ENCODE assay signal across 21 cellular contexts in genomic region chr15:57385923-57386390, GRCh38. TPM values are rescaled to one million over a fixed set of nuclear protein-coding genes. Genes with fewer than 3 reads are reported as not detected.
DNase-seq lines count a peak whose midpoint lies in the region; ATAC-seq, FAIRE-seq and TF ChIP-seq lines count a peak whose summit lies in the region.
"Had no signal": no experiment of that assay in that cellular context is flagged by ENCODE, and none has a peak within 500 bp of the region (broad histone marks: within the 10 kb centered on the region; RNA-seq: fewer than 3 reads in every experiment).

No MANE protein-coding gene starts in this region.

- H3K9ac ChIP-seq in iPS-18a (ENCODE audit: low read length) = peak overlapping the region; percentile 73

- H3K4me3 Mint-ChIP-seq in WTC11 = peak overlapping the region; percentile 74
- H3K4me3 Mint-ChIP-seq: B cell; CD4-positive, alpha-beta T cell had no signal

- H3K4me1 Mint-ChIP-seq in WTC11 = peaks cover 94% of the 10 kb centered on the region
- H3K4me1 Mint-ChIP-seq: B cell had no signal

- DNase-seq in HAP-1 (ENCODE audit: low spot score in 2 of 2) (peak; percentile 63 to 81), WTC11 (ENCODE audit: low spot score) (peak; percentile 38), urothelium cell line (ENCODE audit: low spot score) (no peak)
- DNase-seq: Calu3; CD4-positive, alpha-beta T cell; DMS79; GF-D8; MG63; NCI-H1092 treated with DMSO at 0.1 percent for 48 hours; NCI-H1694 treated with DMSO at 0.1 percent for 48 hours; NCI-H446; NCI-H748 treated with DMSO at 0.1 percent for 48 hours; Peyer's patch; SIG-M5 had no signal

- H3K36me3 ChIP-seq in HAP-1 (replicated peaks) = no peaks in the 10 kb centered on the region
- H3K36me3 ChIP-seq in iPS-18a (ENCODE audit: control insufficient read depth, low read depth, low read length) = no peaks in the 10 kb centered on the region
- H3K36me3 ChIP-seq: MG63, Peyer's patch had no signal

- ATAC-seq in WTC11 (peak; percentile 68), HG03520 (IDR thresholded peaks at IDR 0.05; ENCODE audit: unreplicated experiment) (no peak), GM21423 (IDR thresholded peaks at IDR 0.05; ENCODE audit: unreplicated experiment) (no peak), GM21619 (IDR thresholded peaks at IDR 0.05; ENCODE audit: unreplicated experiment) (no peak)

- H3K9me3 ChIP-seq in HAP-1 (no peaks in the 10 kb centered on the region), iPS-18a (ENCODE audit: control insufficient read depth, low read depth, low read length) (no peaks in the 10 kb centered on the region)
- H3K9me3 ChIP-seq: MG63, Peyer's patch had no signal

- H3K27me3 ChIP-seq in HAP-1 (ENCODE audit: low read depth) = no peaks in the 10 kb centered on the region
- no peaks in the 10 kb centered on the region for H3K27me3 ChIP-seq in iPS-18a (ENCODE audit: control insufficient read depth, insufficient read depth, low read length)
- H3K27me3 ChIP-seq: MG63, Peyer's patch had no signal

- in situ Hi-C loops in HAP-1 (cut with MboI; ENCODE audit: low sequenced_read_pairs) = no loop called here

- H3K4me3 ChIP-seq in HAP-1 (no peak overlapping the region), iPS-18a (ENCODE audit: low read length) (peak overlapping the region; percentile 67)
- H3K4me3 ChIP-seq: MG63, Peyer's patch had no signal

- peaks cover 4% of the 10 kb centered on the region; the same call in 1 of the 2 replicates for H3K36me3 Mint-ChIP-seq in WTC11

- CTCF ChIA-PET in WTC11 (lab: Charles Lee) = interaction anchor here (0.7 to 3.9 kb wide), 7 partner anchors 9 to 156 kb away, joined by 3 to 13 read pairs (median 8); partner anchors contain the start of gene CGNL1

- H3K27ac Mint-ChIP-seq in WTC11 = peak overlapping the region; percentile 97
- H3K27ac Mint-ChIP-seq: B cell; CD4-positive, alpha-beta T cell had no signal

- no peaks in the 10 kb centered on the region for H3K9me3 Mint-ChIP-seq in WTC11

- peak overlapping the region; percentile 32 for H3K27ac ChIP-seq in iPS-18a (ENCODE audit: low read length)
- H3K27ac ChIP-seq: HL-60, Peyer's patch had no signal

- H3K27me3 Mint-ChIP-seq in WTC11 (ENCODE audit: low read depth) = no peaks in the 10 kb centered on the region

- H3K4me1 ChIP-seq in HAP-1 = peaks cover 51% of the 10 kb centered on the region
- H3K4me1 ChIP-seq in iPS-18a (ENCODE audit: control insufficient read depth, low read depth, low read length) = peaks cover 64% of the 10 kb centered on the region

- no peak for TF ChIP-seq CTCF in WTC11 (IDR thresholded peaks at IDR 0.05)

- POLR2A ChIA-PET in WTC11 (lab: Charles Lee) = interaction anchor here (1.6 kb wide), 1 partner anchor 10 kb away, joined by 8 read pairs; the partner anchor contains the start of gene CGNL1

- FAIRE-seq in urothelium cell line (lab: Jason Lieb, UNC) = peak; percentile 92
- FAIRE-seq: H54 had no signal

TF ChIP-seq in WTC11, 78 proteins besides CTCF, POLR2A, EP300 and RAD21 (continues in another document):
- no peak for TF ChIP-seq ZNF281 (CRISPR knock-in tag; IDR thresholded peaks at IDR 0.05)
- no peak for TF ChIP-seq MXD4 (CRISPR knock-in tag; IDR thresholded peaks at IDR 0.05; ENCODE audit: borderline replicate concordance)
- TF ChIP-seq FOXK1 (CRISPR knock-in tag; IDR thresholded peaks at IDR 0.05) = peak; percentile 48; the same call in 1 of the 2 replicates
- TF ChIP-seq FOXP4 (CRISPR knock-in tag; IDR thresholded peaks at IDR 0.05) = no peak; the same call in 1 of the 2 replicates
- TF ChIP-seq IRF1 (CRISPR knock-in tag; IDR thresholded peaks at IDR 0.05) = no peak
- TF ChIP-seq ZNF219 (CRISPR knock-in tag; IDR thresholded peaks at IDR 0.05; ENCODE audit: borderline replicate concordance) = no peak
- TF ChIP-seq SOX15 (CRISPR knock-in tag; IDR thresholded peaks at IDR 0.05) = no peak
- no peak for TF ChIP-seq ZNF396 (CRISPR knock-in tag; IDR thresholded peaks at IDR 0.05; ENCODE audit: borderline replicate concordance)
- no peak for TF ChIP-seq TEAD1 (CRISPR knock-in tag; IDR thresholded peaks at IDR 0.05)
- no peak for TF ChIP-seq AR (CRISPR knock-in tag; IDR thresholded peaks at IDR 0.05)
- TF ChIP-seq NFATC4 (CRISPR knock-in tag; IDR thresholded peaks at IDR 0.05) = no peak
- TF ChIP-seq E2F1 (CRISPR knock-in tag; IDR thresholded peaks at IDR 0.05) = no peak
- peak; percentile 55; the same call in 1 of the 2 replicates for TF ChIP-seq ZNF121 (CRISPR knock-in tag; IDR thresholded peaks at IDR 0.05)
- 0 out of 2 replicates have a peak, but pooled peaks have one; percentile 66 for TF ChIP-seq ETV6 (CRISPR knock-in tag; IDR thresholded peaks at IDR 0.05)
- peak; percentile 62; the same call in 1 of the 2 replicates for TF ChIP-seq MAX (CRISPR knock-in tag; IDR thresholded peaks at IDR 0.05)

RNA-seq across cellular contexts. Expression of gene CGNL1, which starts 9.7 kb away (rescaled TPM):
- total RNA-seq in WTC11 (2021) = 57.3 to 69.5 TPM (median 67.1 TPM) in 3 replicates
- total RNA-seq: CD4-positive, alpha-beta T cell had no signal
